ENCODE assay signal across 19 cellular contexts in the genomic region with DNA sequence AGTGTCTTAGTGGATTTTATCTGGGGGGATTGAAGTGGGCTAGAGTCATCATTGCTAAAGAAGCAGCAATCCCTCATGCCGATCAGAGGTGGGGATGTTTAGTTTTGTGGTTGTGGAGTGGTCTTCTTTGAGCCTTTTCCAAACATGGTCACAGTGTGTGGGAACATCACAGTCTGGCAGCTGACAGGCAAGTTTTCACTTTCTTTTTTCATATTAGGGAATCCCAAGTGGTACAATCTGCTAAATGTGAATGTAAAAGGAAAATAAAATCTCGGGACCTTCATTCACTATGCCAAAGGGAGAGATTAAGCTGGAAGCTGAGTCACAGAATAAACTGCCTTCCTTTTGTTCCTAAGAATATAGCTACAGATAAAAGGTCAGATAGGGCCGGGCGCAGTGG. TPM values are rescaled to one million over a fixed set of nuclear protein-coding genes. Genes with fewer than 3 reads are reported as not detected.
DNase-seq lines count a peak whose midpoint lies in the region; ATAC-seq and TF ChIP-seq lines count a peak whose summit lies in the region.
"Had no signal": no experiment of that assay in that cellular context is flagged by ENCODE, and none has a peak within 500 bp of the region (broad histone marks: within the 10 kb centered on the region; RNA-seq: fewer than 3 reads in every experiment).

No MANE protein-coding gene starts in this region.

- H4K20me1 ChIP-seq in BLaER1 (no peaks in the 10 kb centered on the region), KMS-11 (ENCODE audit: insufficient read depth) (no peaks in the 10 kb centered on the region)

- no peak for ATAC-seq in GM19395 (IDR thresholded peaks at IDR 0.05; ENCODE audit: unreplicated experiment)
- ATAC-seq: foreskin keratinocyte had no signal

- H3K4me1 ChIP-seq in BLaER1 (peaks cover 28% of the 10 kb centered on the region), KMS-11 (ENCODE audit: low read depth, poor library complexity, severe bottlenecking) (peaks cover 59% of the 10 kb centered on the region), colonic mucosa (no peaks in the 10 kb centered on the region), muscle layer of duodenum (ENCODE audit: control insufficient read depth in 1 of 2, insufficient read depth in 2 of 2, low read length in 2 of 2) (peaks cover 0 to 4% of the 10 kb centered on the region in 2 donors)
- no peaks in the 10 kb centered on the region for H3K4me1 ChIP-seq in effector memory CD4-positive, alpha-beta T cell (ENCODE audit: control insufficient read depth, insufficient read depth, low read length, poor library complexity, severe bottlenecking)
- H3K4me1 ChIP-seq: BE2C, foreskin keratinocyte had no signal

- intact Hi-C loops in colonic mucosa (cut with DNase I) = loop anchor here (5.0 kb wide), 1 partner anchor 188 kb away; no protein-coding TSS in a partner anchor

- peak overlapping the region; percentile 75 for H3K4me2 ChIP-seq in BLaER1
- peak overlapping the region; percentile 36; the same call in 1 of the 2 replicates for H3K4me2 ChIP-seq in KMS-11

- DNase-seq in colonic mucosa (no peak), caudate nucleus (lab: John Stamatoyannopoulos, UW) (no peak), AG20443 (ENCODE audit: low spot score) (no peak)
- no peak for DNase-seq in effector memory CD4-positive, alpha-beta T cell
- DNase-seq: activated CD4-positive, alpha-beta T cell treated with anti-CD3 and anti-CD28 coated beads, Interleukin-2, amount 10 ng/mL, durations not matched to agents 7 days and 5 days; activated T-cell treated with anti-CD3 and anti-CD28 coated beads, Interleukin-2, amount 50 U/mL, for 48 hours; BE2C; dorsolateral prefrontal cortex; foreskin keratinocyte; NCI-H1930; NCI-H748 treated with DMSO at 0.1 percent for 48 hours; occipital lobe had no signal

- peak overlapping the region; percentile 61 for H2AFZ ChIP-seq in KMS-11 (ENCODE audit: low read depth)

- TF ChIP-seq CTCF in KMS-11 (conservative IDR thresholded peaks at IDR 0.05; ENCODE audit: low read depth, low read length) (no peak), colonic mucosa (IDR thresholded peaks at IDR 0.05) (no peak)

- H3K36me3 ChIP-seq in BLaER1 (no peaks in the 10 kb centered on the region), KMS-11 (ENCODE audit: insufficient read depth) (no peaks in the 10 kb centered on the region), colonic mucosa (no peaks in the 10 kb centered on the region), muscle layer of duodenum (ENCODE audit: control insufficient read depth in 1 of 2, insufficient read depth in 2 of 2, low read length in 2 of 2) (no peaks in the 10 kb centered on the region)
- no peaks in the 10 kb centered on the region for H3K36me3 ChIP-seq in effector memory CD4-positive, alpha-beta T cell (ENCODE audit: control insufficient read depth, insufficient read depth, low read length)
- H3K36me3 ChIP-seq: BE2C had no signal

- H3K27me3 ChIP-seq in BLaER1 = no peaks in the 10 kb centered on the region
- no peaks in the 10 kb centered on the region for H3K27me3 ChIP-seq in KMS-11 (ENCODE audit: insufficient read depth, low read depth)
- no peaks in the 10 kb centered on the region for H3K27me3 ChIP-seq in colonic mucosa
- H3K27me3 ChIP-seq in muscle layer of duodenum (ENCODE audit: low read depth, low read length) = no peaks in the 10 kb centered on the region
- H3K27me3 ChIP-seq in effector memory CD4-positive, alpha-beta T cell (replicated peaks; ENCODE audit: control insufficient read depth, insufficient read depth, low read length, poor library complexity, severe bottlenecking) = no peaks in the 10 kb centered on the region
- H3K27me3 ChIP-seq: BE2C, dorsolateral prefrontal cortex, foreskin keratinocyte had no signal

- no peaks in the 10 kb centered on the region for H3K79me2 ChIP-seq in KMS-11 (ENCODE audit: insufficient read depth, low read depth)

- H3K27ac ChIP-seq in BLaER1 (no peak overlapping the region), KMS-11 (no peak overlapping the region), colonic mucosa (peak overlapping the region; percentile 30), muscle layer of duodenum (ENCODE audit: low read length) (peak overlapping the region; percentile 50), caudate nucleus (ENCODE audit: low read depth, low read length) (no peak overlapping the region)
- H3K27ac ChIP-seq in effector memory CD4-positive, alpha-beta T cell (ENCODE audit: insufficient read depth, low read length, poor library complexity, severe bottlenecking) = no peak overlapping the region
- H3K27ac ChIP-seq: dorsolateral prefrontal cortex, foreskin keratinocyte had no signal

- peak overlapping the region; percentile 32; the same call in 1 of the 2 replicates for H3K9ac ChIP-seq in BLaER1
- no peak overlapping the region for H3K9ac ChIP-seq in KMS-11
- no peak overlapping the region for H3K9ac ChIP-seq in colonic mucosa (ENCODE audit: low read depth in 2 of 2, low read length in 2 of 2)

- no peak overlapping the region for H3K4me3 ChIP-seq in BLaER1
- no peak overlapping the region for H3K4me3 ChIP-seq in KMS-11 (IDR thresholded peaks at IDR 0.05; ENCODE audit: insufficient read depth, low read depth, low read length)
- H3K4me3 ChIP-seq in colonic mucosa = no peak overlapping the region
- no peak overlapping the region for H3K4me3 ChIP-seq in muscle layer of duodenum (ENCODE audit: low read depth in 1 of 2, low read length in 2 of 2)
- no peak overlapping the region for H3K4me3 ChIP-seq in effector memory CD4-positive, alpha-beta T cell (ENCODE audit: insufficient read depth, low read depth, low read length, poor library complexity, severe bottlenecking)
- H3K4me3 ChIP-seq: dorsolateral prefrontal cortex had no signal

- no peaks in the 10 kb centered on the region for H3K9me3 ChIP-seq in BLaER1
- H3K9me3 ChIP-seq in colonic mucosa = no peaks in the 10 kb centered on the region
- no peaks in the 10 kb centered on the region for H3K9me3 ChIP-seq in muscle layer of duodenum (ENCODE audit: control insufficient read depth in 1 of 2, low read length in 2 of 2)
- no peaks in the 10 kb centered on the region for H3K9me3 ChIP-seq in effector memory CD4-positive, alpha-beta T cell (ENCODE audit: control insufficient read depth, low read length)
- H3K9me3 ChIP-seq: BE2C had no signal

RNA-seq across cellular contexts. Expression of a gene that starts 10.4 kb away (rescaled TPM):
- under 1 TPM; 0.57 to 0.66 TPM for total RNA-seq in colonic mucosa
- total RNA-seq: foreskin keratinocyte had no signal

RNA-seq across cellular contexts. Expression of a gene that starts 39.3 kb away (rescaled TPM):
- under 1 TPM; 0.29 to 0.47 TPM for total RNA-seq in colonic mucosa
- total RNA-seq: foreskin keratinocyte, lower leg skin, M059J, occipital lobe, temporal lobe had no signal

Comparison
In these comparisons a context has a peak if more than half of its experiments do, and no peak if none do; other contexts are left out.
1. H3K27ac ChIP-seq: peak in colonic mucosa (single experiment) and muscle layer of duodenum (single experiment); none in BLaER1 (single experiment), KMS-11 (single experiment), effector memory CD4-positive, alpha-beta T cell (single experiment) and caudate nucleus (single experiment).